In genomic region chr5:149730620-149731331, GRCh38 we compare ENCODE assay signal across 1 cellular context.
A peak's percentile ranks its signal among the peaks of the same experiment; 100 is the strongest.
TF ChIP-seq lines count a peak whose summit lies in the region.

No MANE protein-coding gene starts in this region.

TF ChIP-seq in GM12878, 131 proteins besides CTCF, POLR2A, EP300 and RAD21 (continued from another document):
- TF ChIP-seq ZNF622 (IDR thresholded peaks at IDR 0.05): no peak
- TF ChIP-seq NKRF (conservative IDR thresholded peaks at IDR 0.05): peak; percentile 66
- peak; percentile 10; the same call in 1 of the 2 replicates for TF ChIP-seq PAX5 (IDR thresholded peaks at IDR 0.05; ENCODE audit: borderline replicate concordance, low read depth, low read length)
- peak; percentile 70 for TF ChIP-seq MEF2B (IDR thresholded peaks at IDR 0.05; ENCODE audit: partially characterized antibody, poor library complexity, severe bottlenecking)
- TF ChIP-seq MLLT1 (IDR thresholded peaks at IDR 0.05): peak; percentile 48; the same call in 1 of the 2 replicates
- TF ChIP-seq IKZF1 (conservative IDR thresholded peaks at IDR 0.05): peak; percentile 70
- peak; percentile 59; the same call in 1 of the 2 replicates for TF ChIP-seq GATAD2B (conservative IDR thresholded peaks at IDR 0.05; ENCODE audit: low read depth)
- TF ChIP-seq CBX5 (IDR thresholded peaks at IDR 0.05; ENCODE audit: low read depth): no peak
- TF ChIP-seq IRF3 (IDR thresholded peaks at IDR 0.05): no peak
- TF ChIP-seq NFIC (IDR thresholded peaks at IDR 0.05; ENCODE audit: low read depth, low read length): no peak; the same call in 1 of the 2 replicates
- 0 out of 2 replicates have a peak, but pooled peaks have one; percentile 25 for TF ChIP-seq CBFB (IDR thresholded peaks at IDR 0.05; ENCODE audit: low read depth)
- no peak for TF ChIP-seq TCF3 (IDR thresholded peaks at IDR 0.05; ENCODE audit: borderline replicate concordance, insufficient read depth, low read depth, low read length)
- TF ChIP-seq IKZF2 (IDR thresholded peaks at IDR 0.05): peak; percentile 17 to 56; a peak in 2 of 4 replicates
- peak; percentile 82; the same call in 1 of the 2 replicates for TF ChIP-seq MXI1 (IDR thresholded peaks at IDR 0.05; ENCODE audit: low read depth, low read length)
- TF ChIP-seq DPF2 (IDR thresholded peaks at IDR 0.05): 0 out of 2 replicates have a peak, but pooled peaks have one; percentile 23
- no peak for TF ChIP-seq WRNIP1 (IDR thresholded peaks at IDR 0.05; ENCODE audit: borderline replicate concordance, low read depth, low read length)
- peak; percentile 90 to 91 for TF ChIP-seq BHLHE40 (IDR thresholded peaks at IDR 0.05; ENCODE audit: borderline replicate concordance in 1 of 2, low read depth in 2 of 2, low read length in 1 of 2)
- peak; percentile 52; the same call in 1 of the 2 replicates for TF ChIP-seq RUNX3 (IDR thresholded peaks at IDR 0.05; ENCODE audit: low read length)
- TF ChIP-seq MAX (IDR thresholded peaks at IDR 0.05; ENCODE audit: low read depth, low read length): peak; percentile 81
- peak; percentile 2; the same call in 1 of the 2 replicates for TF ChIP-seq SMC3 (IDR thresholded peaks at IDR 0.05; ENCODE audit: borderline replicate concordance, low read length)
- TF ChIP-seq STAT3 (IDR thresholded peaks at IDR 0.05; ENCODE audit: low read depth, low read length): no peak
- TF ChIP-seq SIN3A (IDR thresholded peaks at IDR 0.05; ENCODE audit: low read depth, low read length): no peak
- TF ChIP-seq EED (IDR thresholded peaks at IDR 0.05; ENCODE audit: low read depth): peak; percentile 36; the same call in 1 of the 2 replicates
- TF ChIP-seq RAD51 (IDR thresholded peaks at IDR 0.05): peak; percentile 23; the same call in 1 of the 2 replicates
- no peak for TF ChIP-seq STAT1 (conservative IDR thresholded peaks at IDR 0.05)
